9 cellular contexts compared by ENCODE assay signal in the genomic region with DNA sequence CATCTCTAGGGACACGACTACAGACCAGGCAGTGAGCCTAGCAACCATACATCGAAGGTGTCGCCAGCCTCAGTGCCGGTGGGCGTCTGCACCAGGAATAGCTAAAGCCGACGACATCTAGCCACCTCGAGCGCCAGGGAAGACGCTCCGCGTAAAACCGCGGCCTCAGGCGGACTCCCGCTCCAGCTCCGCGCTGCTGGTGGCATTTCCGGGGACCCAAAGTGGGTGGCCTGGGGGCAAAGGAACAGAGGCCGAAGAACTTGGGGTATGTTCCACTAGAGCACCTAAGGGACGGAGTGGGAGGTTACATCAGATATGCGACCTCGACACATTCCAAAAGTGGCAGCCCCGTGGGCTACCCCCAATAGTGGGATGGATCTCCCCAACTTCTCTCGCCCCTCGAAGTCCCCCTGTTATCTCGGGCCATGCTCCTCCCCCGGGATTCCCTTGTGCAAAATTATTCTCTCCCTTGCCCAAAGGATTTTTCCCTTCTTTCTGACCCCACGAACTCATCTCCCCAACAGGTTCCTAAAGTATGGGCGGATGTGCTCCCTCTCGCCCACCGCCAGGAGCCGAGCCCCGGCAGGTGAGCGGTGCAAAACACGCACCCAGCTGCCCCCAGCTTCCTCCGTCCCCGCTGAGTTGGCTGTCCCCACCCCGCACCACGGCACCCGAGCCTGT. TPM values are rescaled to one million over a fixed set of nuclear protein-coding genes. Genes with fewer than 3 reads are reported as not detected.
DNase-seq lines count a peak whose midpoint lies in the region; ATAC-seq and TF ChIP-seq lines count a peak whose summit lies in the region.
"Had no signal": no experiment of that assay in that cellular context is flagged by ENCODE, and none has a peak within 500 bp of the region (broad histone marks: within the 10 kb centered on the region; RNA-seq: fewer than 3 reads in every experiment).

No MANE protein-coding gene starts in this region.

- POLR2A ChIA-PET in MCF 10A (lab: Yijun Ruan, JAX) = interaction anchor here (0.6 to 1.2 kb wide), 2 partner anchors 447 to 471 kb away, joined by 3 to 4 read pairs; no protein-coding TSS in a partner anchor

- ATAC-seq in lower lobe of right lung (no peak), HG02938 (IDR thresholded peaks at IDR 0.05; ENCODE audit: unreplicated experiment) (no peak), HG03025 (IDR thresholded peaks at IDR 0.05; ENCODE audit: low FRiP score, unreplicated experiment) (no peak)
- ATAC-seq: HCT116 had no signal

- H3K36me3 ChIP-seq in lower lobe of right lung (no peaks in the 10 kb centered on the region), tibial artery (no peaks in the 10 kb centered on the region)

- H3K4me1 ChIP-seq in lower lobe of right lung (peaks cover 4% of the 10 kb centered on the region), tibial artery (peaks cover 0 to 73% (median 54%) of the 10 kb centered on the region in 4 donors)

- TF ChIP-seq CTCF in MCF 10A (IDR thresholded peaks at IDR 0.05; ENCODE audit: unreplicated experiment) = no peak
- TF ChIP-seq CTCF in lower lobe of right lung (IDR thresholded peaks at IDR 0.05) = no peak
- TF ChIP-seq CTCF in tibial artery (IDR thresholded peaks at IDR 0.05) = peak; percentile 25 to 45

- no peaks in the 10 kb centered on the region for H3K9me3 Mint-ChIP-seq in MCF 10A (ENCODE audit: unreplicated experiment)

- DNase-seq in NCI-H510A treated with DMSO at 0.1 percent for 48 hours (lab: John Stamatoyannopoulos, UW) (peak; percentile 19), NCI-H510A (lab: John Stamatoyannopoulos, UW) (no peak), MCF 10A (ENCODE audit: unreplicated experiment) (no peak), lower lobe of right lung (no peak), tibial artery (peak in 1 of 2 donors; percentile 74)
- DNase-seq in activated CD8-positive, alpha-beta memory T cell treated with anti-CD3 and anti-CD28 coated beads, Interleukin-2, amount 50 U/mL, for 4 hours = no peak

- H3K4me1 Mint-ChIP-seq in MCF 10A (ENCODE audit: insufficient read depth, unreplicated experiment) = no peaks in the 10 kb centered on the region

- H3K9me3 ChIP-seq in lower lobe of right lung = no peaks in the 10 kb centered on the region
- no peaks in the 10 kb centered on the region for H3K9me3 ChIP-seq in tibial artery

- H3K4me3 ChIP-seq in lower lobe of right lung = peak overlapping the region; percentile 53
- peak overlapping the region; percentile 88 to 96 for H3K4me3 ChIP-seq in tibial artery

- no peaks in the 10 kb centered on the region for H3K27me3 Mint-ChIP-seq in MCF 10A (ENCODE audit: insufficient read depth, unreplicated experiment)

- H3K36me3 Mint-ChIP-seq in MCF 10A (ENCODE audit: insufficient read depth, unreplicated experiment) = no peaks in the 10 kb centered on the region

- no peak overlapping the region for H3K27ac Mint-ChIP-seq in MCF 10A (ENCODE audit: low read depth, unreplicated experiment)

- BruUV-seq in MCF 10A (replicated peaks; lab: Mats Ljungman, UMichigan) = TSS peak; percentile 48

- peaks cover 38% of the 10 kb centered on the region for H3K27me3 ChIP-seq in lower lobe of right lung (ENCODE audit: low read depth)
- no peaks in the 10 kb centered on the region for H3K27me3 ChIP-seq in tibial artery

- intact Hi-C loops in MCF 10A (cut with micrococcal nuclease) = no loop called here
- intact Hi-C loops in lower lobe of right lung (cut with DNase I) = loop anchor here (10.0 kb wide), 1 partner anchor 142 kb away; no protein-coding TSS in a partner anchor
- intact Hi-C loops in tibial artery (cut with DNase I; ENCODE audit: low total_unique reads) = loop anchor here (5.0 to 10.0 kb wide), 4 partner anchors 49 to 212 kb away; no protein-coding TSS in a partner anchor

- CTCF ChIA-PET in MCF 10A (lab: Yijun Ruan, JAX) = interaction anchor here (0.7 to 2.0 kb wide), 3 partner anchors 244 to 331 kb away, joined by 3 to 8 read pairs (median 7); no protein-coding TSS in a partner anchor

- H3K27ac ChIP-seq in lower lobe of right lung (no peak overlapping the region), tibial artery (peak overlapping the region; percentile 94 to 95)

- peak overlapping the region; percentile 75 for H3K4me3 Mint-ChIP-seq in MCF 10A (ENCODE audit: unreplicated experiment)

RNA-seq across cellular contexts. Expression of a gene that starts 1.2 kb away (rescaled TPM):
- total RNA-seq in MCF 10A (2022) (7.5 and 16.4 TPM in 2 replicates), lower lobe of right lung (41.3 TPM)

Comparison
In these comparisons a context has a peak if more than half of its experiments do, and no peak if none do; other contexts are left out.
1. CTCF ChIP-seq: peak in tibial artery (2 of 2); none in MCF 10A (single experiment) and lower lobe of right lung (single experiment).